In genomic region chr20:37189617-37190016, GRCh38 we compare ENCODE assay signal across 1 cellular context.
TF ChIP-seq lines count a peak whose summit lies in the region.

No MANE protein-coding gene starts in this region.

TF ChIP-seq in SK-N-SH treated with all-trans-retinoic acid at 6 μM for 48 hours, 23 proteins besides CTCF, POLR2A, EP300 and RAD21 (continued from another document):
- no peak for TF ChIP-seq POU6F1 (CRISPR knock-in tag; IDR thresholded peaks at IDR 0.05; ENCODE audit: borderline replicate concordance, low read depth)
- no peak for TF ChIP-seq ZC3H10 (CRISPR knock-in tag; IDR thresholded peaks at IDR 0.05)
- no peak for TF ChIP-seq TCF4 (CRISPR knock-in tag; IDR thresholded peaks at IDR 0.05; ENCODE audit: borderline replicate concordance)
- TF ChIP-seq BACH2 (CRISPR knock-in tag; IDR thresholded peaks at IDR 0.05; ENCODE audit: borderline replicate concordance) = no peak
